In genomic region chr6:27883136-27883535, GRCh38 we compare ENCODE assay signal across 23 cellular contexts. TPM values are rescaled to one million over a fixed set of nuclear protein-coding genes. Genes with fewer than 3 reads are reported as not detected.
"Had no signal": no experiment of that assay in that cellular context is flagged by ENCODE, and none has a peak within 500 bp of the region (broad histone marks: within the 10 kb centered on the region; RNA-seq: fewer than 3 reads in every experiment).

No MANE protein-coding gene starts in this region.

- H3K36me3 ChIP-seq: heart left ventricle, pancreas had no signal

- H3K4me1 Mint-ChIP-seq: natural killer cell had no signal

- H3K4me1 ChIP-seq: heart left ventricle, pancreas had no signal

- DNase-seq: cortex of kidney; dorsolateral prefrontal cortex; effector CD8-positive, alpha-beta T cell; foreskin melanocyte; heart left ventricle; hippocampal formation; left colon; left ventricle myocardium superior; natural killer cell; nucleus accumbens; pancreas; right cardiac atrium; small intestine; stimulated activated CD4-positive, alpha-beta T cell treated with anti-CD3 and anti-CD28 coated beads, Interleukin-2, amount 100 ng/mL, for 48 hours; stimulated activated naive CD4-positive, alpha-beta T cell treated with Interleukin-2 at 50 U/mL for 16 hours had no signal

- H3K27ac Mint-ChIP-seq: natural killer cell, progenitor cell of endocrine pancreas had no signal

- H3K36me3 Mint-ChIP-seq: natural killer cell had no signal

- H3K9me3 Mint-ChIP-seq: natural killer cell, neural crest cell had no signal

- H3K27me3 Mint-ChIP-seq: progenitor cell of endocrine pancreas had no signal

- ATAC-seq: heart left ventricle, left colon, left ventricle myocardium superior, natural killer cell, pancreas, right cardiac atrium had no signal

- H3K27ac ChIP-seq: dorsolateral prefrontal cortex, heart left ventricle, pancreas had no signal

- H3K4me3 Mint-ChIP-seq: natural killer cell, neural crest cell had no signal

- H3K9me3 ChIP-seq: heart left ventricle, pancreas had no signal

- H3K4me3 ChIP-seq: dorsolateral prefrontal cortex, heart left ventricle, pancreas had no signal

RNA-seq across cellular contexts. Expression of gene OR2B2, which starts 29.1 kb away (rescaled TPM):
- total RNA-seq: dorsolateral prefrontal cortex, glomerular endothelial cell, heart left ventricle, kidney epithelial cell, left colon, left ventricle myocardium superior, lung microvascular endothelial cell, mucosa of gallbladder, myocyte, natural killer cell, neural crest cell, pancreas, progenitor cell of endocrine pancreas, right cardiac atrium, urinary bladder had no signal
